10 cellular contexts compared by ENCODE assay signal in genomic region chr17:81537856-81538555, GRCh38. TPM values are rescaled to one million over a fixed set of nuclear protein-coding genes. Genes with fewer than 3 reads are reported as not detected.
DNase-seq lines count a peak whose midpoint lies in the region; ATAC-seq, FAIRE-seq and TF ChIP-seq lines count a peak whose summit lies in the region.
"Had no signal": no experiment of that assay in that cellular context is flagged by ENCODE, and none has a peak within 500 bp of the region (broad histone marks: within the 10 kb centered on the region; RNA-seq: fewer than 3 reads in every experiment).

No MANE protein-coding gene starts in this region.

- peaks cover 8 to 32% of the 10 kb centered on the region in 2 donors for H3K36me3 ChIP-seq in psoas muscle (ENCODE audit: insufficient read depth in 1 of 2, low read depth in 1 of 2)
- peaks cover 21% of the 10 kb centered on the region for H3K36me3 ChIP-seq in effector memory CD4-positive, alpha-beta T cell (ENCODE audit: control insufficient read depth, insufficient read depth, low read length)
- peaks cover 0 to 35% (median 0%) of the 10 kb centered on the region in 3 donors for H3K36me3 ChIP-seq in Peyer's patch

- H3K4me1 ChIP-seq in psoas muscle (peaks cover 15% of the 10 kb centered on the region), Peyer's patch (peaks cover 0 to 19% (median 14%) of the 10 kb centered on the region in 4 donors)
- H3K4me1 ChIP-seq in effector memory CD4-positive, alpha-beta T cell (ENCODE audit: control insufficient read depth, insufficient read depth, low read length, poor library complexity, severe bottlenecking): peaks cover 12% of the 10 kb centered on the region
- H3K4me1 ChIP-seq: HAP-1 had no signal

- peak; percentile 60 to 86 (median 84) for ATAC-seq in psoas muscle
- ATAC-seq in stimulated activated naive CD8-positive, alpha-beta T cell treated with anti-CD3 and anti-CD28 coated beads, Interleukin-15, Interleukin-2, amounts not matched to agents 100 U/mL and 50 U/mL, for 24 hours: no peak

- no peak for DNase-seq in GM12891 (ENCODE audit: insufficient read length, low spot score)
- peak; percentile 82 to 94 for DNase-seq in NCI-H2081 (lab: John Stamatoyannopoulos, UW)
- DNase-seq in psoas muscle: peak; percentile 11 to 79
- DNase-seq in stimulated activated naive CD8-positive, alpha-beta T cell treated with anti-CD3 and anti-CD28 coated beads, Interleukin-15, Interleukin-2, amounts not matched to agents 100 U/mL and 50 U/mL, for 24 hours: no peak
- DNase-seq in effector memory CD4-positive, alpha-beta T cell: no peak
- no peak for DNase-seq in Peyer's patch
- DNase-seq: posterior cingulate gyrus had no signal

- no peak overlapping the region for H3K27ac ChIP-seq in psoas muscle
- no peak overlapping the region for H3K27ac ChIP-seq in effector memory CD4-positive, alpha-beta T cell (ENCODE audit: insufficient read depth, low read length, poor library complexity, severe bottlenecking)
- no peak overlapping the region for H3K27ac ChIP-seq in Peyer's patch
- H3K27ac ChIP-seq: upper lobe of left lung had no signal

- WGBS in psoas muscle, 3 donors: 24 to 39% (median 35%) methylated on average over 21 to 26 of the region's 26 CpGs

- intact Hi-C loops in psoas muscle (cut with DNase I): loop anchor here (2.0 to 10.0 kb wide), 3 partner anchors 285 to 396 kb away; no protein-coding TSS in a partner anchor

- H3K4me3 ChIP-seq in psoas muscle: no peak overlapping the region
- H3K4me3 ChIP-seq in effector memory CD4-positive, alpha-beta T cell (ENCODE audit: insufficient read depth, low read depth, low read length, poor library complexity, severe bottlenecking): no peak overlapping the region
- no peak overlapping the region for H3K4me3 ChIP-seq in Peyer's patch
- H3K4me3 ChIP-seq: HAP-1, upper lobe of left lung had no signal

- peaks cover 0 to 37% (median 11%) of the 10 kb centered on the region in 3 donors for H3K27me3 ChIP-seq in psoas muscle (ENCODE audit: insufficient read depth in 3 of 3, low read length in 2 of 3)
- H3K27me3 ChIP-seq in effector memory CD4-positive, alpha-beta T cell (replicated peaks; ENCODE audit: control insufficient read depth, insufficient read depth, low read length, poor library complexity, severe bottlenecking): peaks cover 12% of the 10 kb centered on the region
- H3K27me3 ChIP-seq in Peyer's patch: peaks cover 0 to 13% of the 10 kb centered on the region in 2 donors

- no peak for TF ChIP-seq CTCF in psoas muscle (IDR thresholded peaks at IDR 0.05)
- TF ChIP-seq CTCF in Peyer's patch (IDR thresholded peaks at IDR 0.05): no peak

- H3K9me3 ChIP-seq in psoas muscle (no peaks in the 10 kb centered on the region), Peyer's patch (no peaks in the 10 kb centered on the region)
- no peaks in the 10 kb centered on the region for H3K9me3 ChIP-seq in effector memory CD4-positive, alpha-beta T cell (ENCODE audit: control insufficient read depth, low read length)
- H3K9me3 ChIP-seq: HAP-1, upper lobe of left lung had no signal

- FAIRE-seq in GM12891 (lab: Jason Lieb, UNC): no peak

- TF ChIP-seq POLR2A in GM12891 (IDR thresholded peaks at IDR 0.05; ENCODE audit: low read depth, low read length) (no peak; the same call in 1 of the 2 replicates), Raji (IDR thresholded peaks at IDR 0.05; ENCODE audit: insufficient read depth, low read depth, low read length) (0 out of 2 replicates have a peak, but pooled peaks have one; percentile 12), Peyer's patch (IDR thresholded peaks at IDR 0.05) (no peak)

TF ChIP-seq in GM12891, 5 proteins besides CTCF, POLR2A, EP300 and RAD21:
- TF ChIP-seq POLR2AphosphoS5 (IDR thresholded peaks at IDR 0.05; ENCODE audit: low read depth, low read length) (0 out of 2 replicates have a peak, but pooled peaks have one; percentile 7), TAF1 (IDR thresholded peaks at IDR 0.05; ENCODE audit: low read depth, low read length) (no peak)

RNA-seq across cellular contexts. Expression of gene FSCN2, which starts 9.8 kb away (rescaled TPM):
- 1.5 TPM for polyA plus RNA-seq in GM12891 (2012; ENCODE audit: low read depth, missing spikeins)
- total RNA-seq in psoas muscle: under 1 TPM in 3 of 4 donors, not detected in 1; 0.13 to 0.71 (median 0.38) TPM
- under 1 TPM; 0.08 to 0.09 (median 0.08) TPM for polyA plus RNA-seq in psoas muscle
- 1 to 10 TPM; 1.2 to 7.9 (median 5.2) TPM for total RNA-seq in Peyer's patch

RNA-seq across cellular contexts. Expression of gene FAAP100, which starts 14.1 kb away (rescaled TPM):
- polyA plus RNA-seq in GM12891 (2012; ENCODE audit: low read depth, missing spikeins): 12.7 TPM
- total RNA-seq in psoas muscle (10 to 100 TPM; 11.8 to 13.1 (median 12.7) TPM), Peyer's patch (10 to 100 TPM; 38.2 to 66.9 (median 52.2) TPM)
- 10 to 100 TPM; 11.6 to 16.3 (median 12.6) TPM for polyA plus RNA-seq in psoas muscle

RNA-seq across cellular contexts. Expression of gene ACTG1, which starts 25.4 kb away (rescaled TPM):
- 3,652 TPM for polyA plus RNA-seq in GM12891 (2012; ENCODE audit: low read depth, missing spikeins)
- total RNA-seq in psoas muscle: 100 to 1,000 TPM; 341 to 567 (median 431) TPM
- polyA plus RNA-seq in psoas muscle: 100 to 1,000 TPM; 150 to 620 (median 219) TPM
- 1,000 to 10,000 TPM; 2,510 to 3,878 (median 3,203) TPM for total RNA-seq in Peyer's patch

Comparison
In these comparisons a context has a peak if more than half of its experiments do, and no peak if none do; other contexts are left out.
1. DNase-seq: peak in NCI-H2081 (2 of 2) and psoas muscle (2 of 2); none in GM12891 (single experiment), stimulated activated naive CD8-positive, alpha-beta T cell treated with anti-CD3 and anti-CD28 coated beads, Interleukin-15, Interleukin-2, amounts not matched to agents 100 U/mL and 50 U/mL, for 24 hours (single experiment), effector memory CD4-positive, alpha-beta T cell (0 of 3) and Peyer's patch (0 of 3).
2. RNA of gene ACTG1, which starts 25.4 kb away (total RNA-seq): 2,510 to 3,878 TPM in Peyer's patch; 341 to 567 TPM in psoas muscle; every median in the first group is over 4 times any median in the second.